ENCODE assay signal across 1 cellular context in the genomic region with DNA sequence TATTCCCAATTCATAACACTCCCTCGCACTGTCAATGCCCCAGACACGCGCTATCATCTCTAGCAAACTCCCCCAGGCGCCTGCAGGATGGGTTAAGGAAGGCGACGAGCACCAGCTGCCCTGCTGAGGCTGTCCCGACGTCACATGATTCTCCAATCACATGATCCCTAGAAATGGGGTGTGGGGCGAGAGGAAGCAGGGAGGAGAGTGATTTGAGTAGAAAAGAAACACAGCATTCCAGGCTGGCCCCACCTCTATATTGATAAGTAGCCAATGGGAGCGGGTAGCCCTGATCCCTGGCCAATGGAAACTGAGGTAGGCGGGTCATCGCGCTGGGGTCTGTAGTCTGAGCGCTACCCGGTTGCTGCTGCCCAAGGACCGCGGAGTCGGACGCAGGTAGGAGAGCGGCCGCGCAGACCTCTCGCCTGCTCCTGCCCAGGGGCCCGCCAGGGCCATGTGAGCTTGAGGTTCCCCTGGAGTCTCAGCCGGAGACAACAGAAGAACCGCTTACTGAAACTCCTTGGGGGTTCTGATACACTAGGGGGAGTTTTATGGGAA.
TF ChIP-seq lines count a peak whose summit lies in the region.

Gene GRN, plus strand, starts transcription at position 364 of the 558 bp plus-strand sequence. CDS start 3,863 bp downstream, outside the sequence.

TF ChIP-seq in HepG2, 621 proteins besides CTCF, POLR2A, EP300 and RAD21 (continued from another document and continues in another):
- peak; percentile 100 for TF ChIP-seq SAP130 (CRISPR knock-in tag; IDR thresholded peaks at IDR 0.05; ENCODE audit: low read depth)
- no peak for TF ChIP-seq ZNF841 (CRISPR knock-in tag; IDR thresholded peaks at IDR 0.05; ENCODE audit: borderline replicate concordance)
- no peak; the same call in 1 of the 2 replicates for TF ChIP-seq ZNF142 (CRISPR knock-in tag; IDR thresholded peaks at IDR 0.05)
- TF ChIP-seq ZNF33B (CRISPR knock-in tag; IDR thresholded peaks at IDR 0.05), result no peak
- TF ChIP-seq ZBTB7A (CRISPR knock-in tag; IDR thresholded peaks at IDR 0.05), result peak; percentile 66; the same call in 1 of the 2 replicates
- no peak for TF ChIP-seq MBD4 (IDR thresholded peaks at IDR 0.05; ENCODE audit: borderline replicate concordance, low read length)
- no peak for TF ChIP-seq EEA1 (CRISPR knock-in tag; IDR thresholded peaks at IDR 0.05; ENCODE audit: borderline replicate concordance)
- TF ChIP-seq ZNF7 (CRISPR knock-in tag; IDR thresholded peaks at IDR 0.05), result no peak
- TF ChIP-seq RAD51 (IDR thresholded peaks at IDR 0.05; ENCODE audit: borderline replicate concordance), result peak; percentile 98
- TF ChIP-seq PAX8 (CRISPR knock-in tag; IDR thresholded peaks at IDR 0.05; ENCODE audit: borderline replicate concordance), result no peak
- TF ChIP-seq MXD1 (CRISPR knock-in tag; IDR thresholded peaks at IDR 0.05), result peak; percentile 48; the same call in 1 of the 2 replicates
- TF ChIP-seq ZNF713 (CRISPR knock-in tag; IDR thresholded peaks at IDR 0.05), result no peak
- TF ChIP-seq, protein P1, sequence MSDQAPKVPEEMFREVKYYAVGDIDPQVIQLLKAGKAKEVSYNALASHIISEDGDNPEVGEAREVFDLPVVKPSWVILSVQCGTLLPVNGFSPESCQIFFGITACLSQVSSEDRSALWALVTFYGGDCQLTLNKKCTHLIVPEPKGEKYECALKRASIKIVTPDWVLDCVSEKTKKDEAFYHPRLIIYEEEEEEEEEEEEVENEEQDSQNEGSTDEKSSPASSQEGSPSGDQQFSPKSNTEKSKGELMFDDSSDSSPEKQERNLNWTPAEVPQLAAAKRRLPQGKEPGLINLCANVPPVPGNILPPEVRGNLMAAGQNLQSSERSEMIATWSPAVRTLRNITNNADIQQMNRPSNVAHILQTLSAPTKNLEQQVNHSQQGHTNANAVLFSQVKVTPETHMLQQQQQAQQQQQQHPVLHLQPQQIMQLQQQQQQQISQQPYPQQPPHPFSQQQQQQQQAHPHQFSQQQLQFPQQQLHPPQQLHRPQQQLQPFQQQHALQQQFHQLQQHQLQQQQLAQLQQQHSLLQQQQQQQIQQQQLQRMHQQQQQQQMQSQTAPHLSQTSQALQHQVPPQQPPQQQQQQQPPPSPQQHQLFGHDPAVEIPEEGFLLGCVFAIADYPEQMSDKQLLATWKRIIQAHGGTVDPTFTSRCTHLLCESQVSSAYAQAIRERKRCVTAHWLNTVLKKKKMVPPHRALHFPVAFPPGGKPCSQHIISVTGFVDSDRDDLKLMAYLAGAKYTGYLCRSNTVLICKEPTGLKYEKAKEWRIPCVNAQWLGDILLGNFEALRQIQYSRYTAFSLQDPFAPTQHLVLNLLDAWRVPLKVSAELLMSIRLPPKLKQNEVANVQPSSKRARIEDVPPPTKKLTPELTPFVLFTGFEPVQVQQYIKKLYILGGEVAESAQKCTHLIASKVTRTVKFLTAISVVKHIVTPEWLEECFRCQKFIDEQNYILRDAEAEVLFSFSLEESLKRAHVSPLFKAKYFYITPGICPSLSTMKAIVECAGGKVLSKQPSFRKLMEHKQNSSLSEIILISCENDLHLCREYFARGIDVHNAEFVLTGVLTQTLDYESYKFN (CRISPR knock-in tag; conservative IDR thresholded peaks at IDR 0.05), result no peak
- no peak; the same call in 1 of the 2 replicates for TF ChIP-seq ZSCAN9 (CRISPR knock-in tag; IDR thresholded peaks at IDR 0.05; ENCODE audit: borderline replicate concordance)
- TF ChIP-seq ISX (CRISPR knock-in tag; conservative IDR thresholded peaks at IDR 0.05), result no peak
- 0 out of 2 replicates have a peak, but pooled peaks have one; percentile 67 for TF ChIP-seq CENPT (CRISPR knock-in tag; IDR thresholded peaks at IDR 0.05; ENCODE audit: low read depth)
- peak; percentile 41; the same call in 1 of the 2 replicates for TF ChIP-seq MIER2 (CRISPR knock-in tag; IDR thresholded peaks at IDR 0.05)
- no peak for TF ChIP-seq ZNF367 (CRISPR knock-in tag; IDR thresholded peaks at IDR 0.05; ENCODE audit: borderline replicate concordance)
- TF ChIP-seq HOMEZ (CRISPR knock-in tag; IDR thresholded peaks at IDR 0.05; ENCODE audit: low read depth), result peak; percentile 82
- peak; percentile 51; the same call in 1 of the 2 replicates for TF ChIP-seq TFDP2 (CRISPR knock-in tag; IDR thresholded peaks at IDR 0.05)
- no peak for TF ChIP-seq PBX2 (CRISPR knock-in tag; IDR thresholded peaks at IDR 0.05)
- peak; percentile 88; the same call in 1 of the 2 replicates for TF ChIP-seq ZMAT3 (CRISPR knock-in tag; conservative IDR thresholded peaks at IDR 0.05)
- TF ChIP-seq ZSCAN12 (CRISPR knock-in tag; IDR thresholded peaks at IDR 0.05), result no peak
- 0 out of 2 replicates have a peak, but pooled peaks have one; percentile 37 for TF ChIP-seq CSRNP1 (CRISPR knock-in tag; IDR thresholded peaks at IDR 0.05)
- peak; percentile 87 for TF ChIP-seq DMAP1 (CRISPR knock-in tag; IDR thresholded peaks at IDR 0.05)
- TF ChIP-seq ZNF652 (CRISPR knock-in tag; IDR thresholded peaks at IDR 0.05; ENCODE audit: borderline replicate concordance, low read depth), result peak; percentile 61
- TF ChIP-seq ATRX (CRISPR knock-in tag; IDR thresholded peaks at IDR 0.05; ENCODE audit: borderline replicate concordance), result 0 out of 2 replicates have a peak, but pooled peaks have one; percentile 39
- no peak for TF ChIP-seq ZNF296 (CRISPR knock-in tag; conservative IDR thresholded peaks at IDR 0.05)
- TF ChIP-seq ZNF720 (CRISPR knock-in tag; IDR thresholded peaks at IDR 0.05), result no peak
- peak; percentile 25 for TF ChIP-seq U2AF1 (optimal IDR thresholded peaks at IDR 0.05; ENCODE audit: low read depth, low read length)
- TF ChIP-seq FOXP1 (IDR thresholded peaks at IDR 0.05), result no peak
- peak; percentile 61 for TF ChIP-seq FOXP1 (CRISPR knock-in tag; IDR thresholded peaks at IDR 0.05)
- TF ChIP-seq, protein P2, sequence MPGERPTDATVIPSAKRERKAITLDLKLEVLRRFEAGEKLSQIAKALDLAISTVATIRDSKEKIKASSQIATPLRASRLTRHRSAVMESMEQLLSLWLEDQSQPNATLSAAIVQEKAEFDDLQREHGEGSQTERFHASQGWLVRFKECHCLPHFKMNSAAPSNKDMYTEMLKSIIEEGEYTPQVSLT (CRISPR knock-in tag; IDR thresholded peaks at IDR 0.05; ENCODE audit: borderline replicate concordance, low read depth), result no peak
- TF ChIP-seq ZNF788 (CRISPR knock-in tag; IDR thresholded peaks at IDR 0.05; ENCODE audit: borderline replicate concordance), result peak; percentile 92; the same call in 1 of the 2 replicates
- peak; percentile 98 for TF ChIP-seq PHF21A (CRISPR knock-in tag; IDR thresholded peaks at IDR 0.05)
- TF ChIP-seq ZNF160 (CRISPR knock-in tag; IDR thresholded peaks at IDR 0.05), result peak; percentile 78; the same call in 1 of the 2 replicates
- TF ChIP-seq TIGD3 (CRISPR knock-in tag; IDR thresholded peaks at IDR 0.05; ENCODE audit: borderline replicate concordance), result no peak
- TF ChIP-seq CEBPB (IDR thresholded peaks at IDR 0.05; ENCODE audit: borderline replicate concordance, low read depth, low read length), result no peak
- no peak; the same call in none of the 2 replicates for TF ChIP-seq ZNF263 (CRISPR knock-in tag; IDR thresholded peaks at IDR 0.05)
- no peak for TF ChIP-seq ZSCAN30 (CRISPR knock-in tag; IDR thresholded peaks at IDR 0.05)
- TF ChIP-seq KLF11 (CRISPR knock-in tag; IDR thresholded peaks at IDR 0.05), result peak; percentile 91
- peak; percentile 82 for TF ChIP-seq MXD4 (CRISPR knock-in tag; IDR thresholded peaks at IDR 0.05)
- TF ChIP-seq ZNF44 (CRISPR knock-in tag; IDR thresholded peaks at IDR 0.05), result peak; percentile 73; the same call in 1 of the 2 replicates
- no peak for TF ChIP-seq ZNF772 (CRISPR knock-in tag; IDR thresholded peaks at IDR 0.05)
- TF ChIP-seq NONO (IDR thresholded peaks at IDR 0.05), result no peak
- 0 out of 2 replicates have a peak, but pooled peaks have one; percentile 57 for TF ChIP-seq NONO (CRISPR knock-in tag; conservative IDR thresholded peaks at IDR 0.05)
